10 cellular contexts compared by ENCODE assay signal in genomic region chr1:167043752-167044488, GRCh38. TPM values are rescaled to one million over a fixed set of nuclear protein-coding genes. Genes with fewer than 3 reads are reported as not detected.
DNase-seq lines count a peak whose midpoint lies in the region; ATAC-seq, FAIRE-seq and TF ChIP-seq lines count a peak whose summit lies in the region.
"Had no signal": no experiment of that assay in that cellular context is flagged by ENCODE, and none has a peak within 500 bp of the region (broad histone marks: within the 10 kb centered on the region; RNA-seq: fewer than 3 reads in every experiment).

No MANE protein-coding gene starts in this region.

- H3K4me1 ChIP-seq in A549 = no peaks in the 10 kb centered on the region
- H3K4me1 ChIP-seq: BLaER1 had no signal

- CTCF ChIA-PET in A549 (lab: Yijun Ruan, JAX) = interaction anchor here (0.6 to 3.1 kb wide), 9 partner anchors 9 to 1101 kb away, joined by 3 to 21 read pairs (median 3); no protein-coding TSS in a partner anchor

- TF ChIP-seq CTCF in A549 (IDR thresholded peaks at IDR 0.05) = no peak
- TF ChIP-seq CTCF in epithelial cell of esophagus (IDR thresholded peaks at IDR 0.05; ENCODE audit: insufficient read depth, low read depth, low read length, missing control alignments) = no peak

- no peak for TF ChIP-seq POLR2A in A549 (IDR thresholded peaks at IDR 0.05; ENCODE audit: low read length)

- H3K4me3 ChIP-seq in A549 = peak overlapping the region; percentile 36
- H3K4me3 ChIP-seq in epithelial cell of esophagus (ENCODE audit: low read length) = peak overlapping the region; percentile 46
- H3K4me3 ChIP-seq: BLaER1 had no signal

- H3K36me3 Mint-ChIP-seq in naive thymus-derived CD8-positive, alpha-beta T cell = no peaks in the 10 kb centered on the region

- POLR2A ChIA-PET in A549 (lab: Yijun Ruan, JAX) = no interaction called here
- POLR2A ChIA-PET in naive thymus-derived CD8-positive, alpha-beta T cell (lab: Charles Lee) = interaction anchor here (0.6 to 0.7 kb wide), 4 partner anchors 15 to 437 kb away, joined by 3 to 5 read pairs (median 4); no protein-coding TSS in a partner anchor

- no peaks in the 10 kb centered on the region for H3K9me3 Mint-ChIP-seq in naive thymus-derived CD8-positive, alpha-beta T cell
- H3K9me3 Mint-ChIP-seq in stimulated activated naive CD8-positive, alpha-beta T cell treated with anti-CD3 and anti-CD28 coated beads, Interleukin-15, amount 100 ng/mL, for 72 hours = no peaks in the 10 kb centered on the region
- H3K9me3 Mint-ChIP-seq: neural crest cell had no signal

- DNase-seq in A549 (ENCODE audit: low read depth in 1 of 2, low spot score in 1 of 2) = peak; percentile 40 to 42
- peak; percentile 43 to 73 for DNase-seq in NCI-H446 (lab: John Stamatoyannopoulos, UW)
- peak; percentile 31 to 41 for DNase-seq in activated CD8-positive, alpha-beta memory T cell treated with anti-CD3 and anti-CD28 coated beads for 1 hour (ENCODE audit: extremely low read depth in 1 of 2, low read depth in 1 of 2)
- DNase-seq in epithelial cell of esophagus (ENCODE audit: low read depth) = peak; percentile 76
- DNase-seq in naive thymus-derived CD8-positive, alpha-beta T cell = peak; percentile 38 to 81 (median 64)
- peak; percentile 69 to 83 for DNase-seq in stimulated activated naive CD8-positive, alpha-beta T cell treated with anti-CD3 and anti-CD28 coated beads, Interleukin-15, amount 100 ng/mL, for 72 hours

- H3K4me1 Mint-ChIP-seq in naive thymus-derived CD8-positive, alpha-beta T cell = peaks cover 11 to 20% (median 14%) of the 10 kb centered on the region in 4 donors
- H3K4me1 Mint-ChIP-seq in stimulated activated naive CD8-positive, alpha-beta T cell treated with anti-CD3 and anti-CD28 coated beads, Interleukin-15, amount 100 ng/mL, for 72 hours = peaks cover 21% of the 10 kb centered on the region
- H3K4me1 Mint-ChIP-seq: neural crest cell had no signal

- H3K27ac Mint-ChIP-seq in naive thymus-derived CD8-positive, alpha-beta T cell = peak overlapping the region; percentile 53 to 90 (median 86)
- H3K27ac Mint-ChIP-seq in stimulated activated naive CD8-positive, alpha-beta T cell treated with anti-CD3 and anti-CD28 coated beads, Interleukin-15, amount 100 ng/mL, for 72 hours = peak overlapping the region; percentile 85 to 88

- TF ChIP-seq RAD21 in A549 (conservative IDR thresholded peaks at IDR 0.05 in 1 of 2, IDR thresholded peaks at IDR 0.05 in 1 of 2) = no peak

- no peak for TF ChIP-seq EP300 in A549 (IDR thresholded peaks at IDR 0.05)

- peaks cover 0 to 8% (median 7%) of the 10 kb centered on the region in 5 donors for H3K27me3 Mint-ChIP-seq in naive thymus-derived CD8-positive, alpha-beta T cell
- H3K27me3 Mint-ChIP-seq in stimulated activated naive CD8-positive, alpha-beta T cell treated with anti-CD3 and anti-CD28 coated beads, Interleukin-15, amount 100 ng/mL, for 72 hours = peaks cover 11% of the 10 kb centered on the region

- peak overlapping the region; percentile 88 to 95 (median 91) for H3K4me3 Mint-ChIP-seq in naive thymus-derived CD8-positive, alpha-beta T cell
- peak overlapping the region; percentile 85 to 89 for H3K4me3 Mint-ChIP-seq in stimulated activated naive CD8-positive, alpha-beta T cell treated with anti-CD3 and anti-CD28 coated beads, Interleukin-15, amount 100 ng/mL, for 72 hours
- H3K4me3 Mint-ChIP-seq: neural crest cell had no signal

- FAIRE-seq in A549 (lab: Jason Lieb, UNC) = no peak

- H3K27ac ChIP-seq in A549 = peak overlapping the region in 1 of 2 experiments; percentile 29; a peak in 2 of 6 replicates
- H3K27ac ChIP-seq: BLaER1 had no signal

- peak overlapping the region; percentile 68 for H3K4me2 ChIP-seq in A549
- H3K4me2 ChIP-seq: BLaER1 had no signal

- ATAC-seq in A549 (peak; percentile 96 to 97), GM19043 (IDR thresholded peaks at IDR 0.05; ENCODE audit: low read depth, unreplicated experiment) (peak; percentile 96), HG03196 (IDR thresholded peaks at IDR 0.05; ENCODE audit: unreplicated experiment) (peak; percentile 97)
- ATAC-seq in naive thymus-derived CD8-positive, alpha-beta T cell = peak; percentile 97 to 99
- ATAC-seq in stimulated activated naive CD8-positive, alpha-beta T cell treated with anti-CD3 and anti-CD28 coated beads, Interleukin-15, amount 100 ng/mL, for 72 hours = peak; percentile 99

- H3K9me3 ChIP-seq in A549 = no peaks in the 10 kb centered on the region
- H3K9me3 ChIP-seq: BLaER1 had no signal

- WGBS in A549 (ENCODE audit: missing lambda C conversion rate) = 6% methylated on average over 21 of the region's 21 CpGs

TF ChIP-seq in A549, 52 proteins besides CTCF, POLR2A, EP300 and RAD21:
- no peak for TF ChIP-seq SREBF2 (IDR thresholded peaks at IDR 0.05)
- TF ChIP-seq, protein P1, sequence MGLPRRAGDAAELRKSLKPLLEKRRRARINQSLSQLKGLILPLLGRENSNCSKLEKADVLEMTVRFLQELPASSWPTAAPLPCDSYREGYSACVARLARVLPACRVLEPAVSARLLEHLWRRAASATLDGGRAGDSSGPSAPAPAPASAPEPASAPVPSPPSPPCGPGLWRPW (IDR thresholded peaks at IDR 0.05) = no peak
- no peak for TF ChIP-seq ELK1 (IDR thresholded peaks at IDR 0.05; ENCODE audit: low read depth, low read length)
- no peak for TF ChIP-seq CBX8 (IDR thresholded peaks at IDR 0.05)
- no peak for TF ChIP-seq HOXA7 (CRISPR knock-in tag; IDR thresholded peaks at IDR 0.05)
- TF ChIP-seq FOSB (CRISPR knock-in tag; IDR thresholded peaks at IDR 0.05) = no peak

RNA-seq across cellular contexts. Expression of gene GPA33, which starts 46.3 kb away (rescaled TPM):
- polyA plus RNA-seq in A549 (2011; rRNA removed) (not detected in 2 replicates), A549 (2017; fragmentation: RNase III; extraction: RNeasy Plus Mini Kit Qiagen cat#74134 plus additional on column Dnase treatment) (not detected in 3 replicates)
- polyA plus RNA-seq in A549 (2012; cell fraction: cytosol; rRNA removed) = 0.01 TPM in 1 of 2 replicates, not detected in the other
- not detected in 2 replicates for polyA plus RNA-seq in A549 (2012; cell fraction: nucleus; rRNA removed)
- not detected in 2 replicates for polyA minus RNA-seq in A549 (2011; rRNA and poly(A)+ RNA removed)
- total RNA-seq in naive thymus-derived CD8-positive, alpha-beta T cell = 10 to 100 TPM; 13.4 to 14.0 TPM
- 1 to 10 TPM; 8.0 to 10.0 (median 9.1) TPM for polyA plus RNA-seq in naive thymus-derived CD8-positive, alpha-beta T cell
- total RNA-seq: neural crest cell had no signal

RNA-seq across cellular contexts. Expression of gene STYXL2, which starts 50.0 kb away (rescaled TPM):
- polyA plus RNA-seq in A549 (2011; rRNA removed) (not detected in 2 replicates), A549 (2017; fragmentation: RNase III; extraction: RNeasy Plus Mini Kit Qiagen cat#74134 plus additional on column Dnase treatment) (not detected in 3 replicates)
- not detected in 2 replicates for polyA plus RNA-seq in A549 (2012; cell fraction: cytosol; rRNA removed)
- 0.01 TPM in 1 of 2 replicates, not detected in the other for polyA plus RNA-seq in A549 (2012; cell fraction: nucleus; rRNA removed)
- not detected in 2 replicates for polyA minus RNA-seq in A549 (2011; rRNA and poly(A)+ RNA removed)
- total RNA-seq in naive thymus-derived CD8-positive, alpha-beta T cell = not detected
- not detected for polyA plus RNA-seq in naive thymus-derived CD8-positive, alpha-beta T cell

RNA-seq across cellular contexts. Expression of gene MAEL, which starts 54.8 kb away (rescaled TPM):
- polyA plus RNA-seq in A549 (2011; rRNA removed) (not detected in 2 replicates), A549 (2017; fragmentation: RNase III; extraction: RNeasy Plus Mini Kit Qiagen cat#74134 plus additional on column Dnase treatment) (not detected in 3 replicates)
- polyA plus RNA-seq in A549 (2012; cell fraction: cytosol; rRNA removed) = not detected in 2 replicates
- not detected in 2 replicates for polyA plus RNA-seq in A549 (2012; cell fraction: nucleus; rRNA removed)
- not detected in 2 replicates for polyA minus RNA-seq in A549 (2011; rRNA and poly(A)+ RNA removed)
- total RNA-seq in naive thymus-derived CD8-positive, alpha-beta T cell = not detected
- polyA plus RNA-seq in naive thymus-derived CD8-positive, alpha-beta T cell = not detected

Comparison
In these comparisons a context has a peak if more than half of its experiments do, and no peak if none do; other contexts are left out.
1. RNA of gene GPA33, which starts 46.3 kb away (polyA plus RNA-seq): 8.0 to 10.0 TPM in naive thymus-derived CD8-positive, alpha-beta T cell; 0.01 TPM in A549; every median in the first group is over 4 times any median in the second.
2. Peak in every context shown above with its lines, with median percentiles within 50 percentile points of each other: ATAC-seq and DNase-seq.